ENCODE assay signal across 17 cellular contexts in genomic region chr22:26852176-26852575, GRCh38.
A peak's percentile ranks its signal among the peaks of the same experiment; 100 is the strongest.
DNase-seq lines count a peak whose midpoint lies in the region; ATAC-seq and TF ChIP-seq lines count a peak whose summit lies in the region.
"Had no signal": no experiment of that assay in that cellular context is flagged by ENCODE, and none has a peak within 500 bp of the region (broad histone marks: within the 10 kb centered on the region; RNA-seq: fewer than 3 reads in every experiment).

No MANE protein-coding gene starts in this region.

- no peak overlapping the region for H3K4ac ChIP-seq in trophoblast cell (ENCODE audit: low read depth, low read length)

- H4K12ac ChIP-seq in trophoblast cell (ENCODE audit: low read depth, low read length), result no peak overlapping the region

- H2AFZ ChIP-seq in HCT116 (ENCODE audit: low read depth, low read length, poor library complexity, severe bottlenecking), result no peak overlapping the region
- H2AFZ ChIP-seq in trophoblast cell (ENCODE audit: insufficient read depth, low read length, poor library complexity), result no peak overlapping the region

- TF ChIP-seq CTCF in HCT116 (IDR thresholded peaks at IDR 0.05 in 2 of 3, conservative IDR thresholded peaks at IDR 0.05 in 1 of 3; ENCODE audit: borderline replicate concordance in 1 of 3, insufficient read depth in 1 of 3, low read depth in 2 of 3, low read length in 2 of 3), result no peak
- TF ChIP-seq CTCF in mesothelial cell of epicardium (IDR thresholded peaks at IDR 0.05; ENCODE audit: unreplicated experiment), result no peak
- no peak for TF ChIP-seq CTCF in GM10266 (IDR thresholded peaks at IDR 0.05; ENCODE audit: control insufficient read depth, insufficient read depth, low read depth, missing control alignments)

- H3K36me3 Mint-ChIP-seq in mesothelial cell of epicardium, result no peaks in the 10 kb centered on the region

- H3K9me3 ChIP-seq in HCT116 (ENCODE audit: control insufficient read depth in 1 of 2, insufficient read depth in 1 of 2, low read depth in 1 of 2, low read length in 2 of 2) (no peaks in the 10 kb centered on the region), trophoblast cell (ENCODE audit: insufficient read depth, low read depth, low read length) (no peaks in the 10 kb centered on the region)
- H3K9me3 ChIP-seq: left ventricle myocardium inferior had no signal

- no peak overlapping the region for H3K27ac Mint-ChIP-seq in mesothelial cell of epicardium
- H3K27ac Mint-ChIP-seq: naive thymus-derived CD8-positive, alpha-beta T cell; T-helper 1 cell treated with Interleukin-12 subunit alpha and Interleukin-12 subunit beta and Interleukin-4 antibody, amounts not matched to agents 30 μg/mL and 1 μg/mL, for 36 hours had no signal

- ATAC-seq in HCT116, result no peak
- ATAC-seq: activated CD4-positive, CD25-positive, alpha-beta regulatory T cell treated with anti-CD3 and anti-CD28 coated beads, Interleukin-2, amount 50 U/mL, for 24 hours; naive thymus-derived CD8-positive, alpha-beta T cell had no signal

- no peaks in the 10 kb centered on the region for H3K79me2 ChIP-seq in HCT116 (ENCODE audit: insufficient read depth, low read length)
- no peaks in the 10 kb centered on the region for H3K79me2 ChIP-seq in trophoblast cell (ENCODE audit: control insufficient read depth, insufficient read depth, low read length, poor library complexity)

- H3K4me2 ChIP-seq in HCT116 (ENCODE audit: low read length) (no peak overlapping the region), trophoblast cell (ENCODE audit: low read length) (no peak overlapping the region)

- BruUV-seq in HCT116 (replicated peaks; lab: Mats Ljungman, UMichigan), result no TSS peak

- intact Hi-C loops in HCT116 (cut with micrococcal nuclease), result no loop called here

- H2BK12ac ChIP-seq in trophoblast cell (ENCODE audit: low read length), result no peak overlapping the region

- no peak overlapping the region for H3K18ac ChIP-seq in trophoblast cell (ENCODE audit: low read length)

- no peak overlapping the region for H3K14ac ChIP-seq in trophoblast cell (ENCODE audit: low read length)

- POLR2A ChIA-PET in HCT116 (lab: Charles Lee), result no interaction called here

- RAD21 ChIA-PET in HCT116 (lab: Charles Lee; ENCODE audit: low non-redundant PET in 1 of 2, low total read pairs in 2 of 2, uncharacterized antibody in 2 of 2, unreplicated experiment in 2 of 2), result no interaction called here

- H3K9ac ChIP-seq in HCT116 (ENCODE audit: low read length) (no peak overlapping the region), trophoblast cell (ENCODE audit: low read length) (no peak overlapping the region)

- no CpG with 5 or more reads among the region's 6 CpGs for WGBS in trophoblast cell (ENCODE audit: extremely low coverage, insufficient coverage, insufficient read length)

- H3K36me3 ChIP-seq in HCT116 (ENCODE audit: control insufficient read depth in 1 of 2, insufficient read depth in 2 of 2, low read length in 2 of 2) (no peaks in the 10 kb centered on the region), trophoblast cell (ENCODE audit: control insufficient read depth in 1 of 2, insufficient read depth in 2 of 2, low read length in 2 of 2) (no peaks in the 10 kb centered on the region)
- H3K36me3 ChIP-seq: left ventricle myocardium inferior had no signal

- no peak overlapping the region for H3K4me3 ChIP-seq in HCT116 (replicated peaks in 1 of 2; ENCODE audit: low read depth in 1 of 2, low read length in 2 of 2)
- no peak overlapping the region for H3K4me3 ChIP-seq in trophoblast cell (ENCODE audit: low read depth, low read length)
- H3K4me3 ChIP-seq: left ventricle myocardium inferior had no signal

- peaks cover 68% of the 10 kb centered on the region for H3K27me3 Mint-ChIP-seq in mesothelial cell of epicardium (ENCODE audit: low read depth)
- H3K27me3 Mint-ChIP-seq: naive thymus-derived CD8-positive, alpha-beta T cell had no signal

- TF ChIP-seq POLR2A in HCT116 (IDR thresholded peaks at IDR 0.05; ENCODE audit: borderline replicate concordance, extremely low read depth, insufficient read depth, insufficient read length), result no peak

- no peak overlapping the region for H3K4me3 Mint-ChIP-seq in mesothelial cell of epicardium
- H3K4me3 Mint-ChIP-seq: naive thymus-derived CD8-positive, alpha-beta T cell; T-helper 1 cell treated with Interleukin-12 subunit alpha and Interleukin-12 subunit beta and Interleukin-4 antibody, amounts not matched to agents 30 μg/mL and 1 μg/mL, for 36 hours had no signal

- no peak overlapping the region for H4K8ac ChIP-seq in trophoblast cell (ENCODE audit: low read depth, low read length)

- no peak for TF ChIP-seq RAD21 in HCT116 (IDR thresholded peaks at IDR 0.05; ENCODE audit: low read depth)

- peaks cover 3% of the 10 kb centered on the region for H3K4me1 Mint-ChIP-seq in mesothelial cell of epicardium

- CTCF ChIA-PET in HCT116 (lab: Charles Lee), result no interaction called here

- H4K20me1 ChIP-seq in HCT116 (ENCODE audit: insufficient read depth), result no peaks in the 10 kb centered on the region

- H4K91ac ChIP-seq in trophoblast cell (ENCODE audit: low read depth, low read length), result no peak overlapping the region

- no peak for DNase-seq in HCT116 (ENCODE audit: low read depth, low spot score)
- peak; percentile 53 for DNase-seq in iPS DF 4.7 (ENCODE audit: extremely low read depth, low spot score)
- no peak for DNase-seq in trophoblast cell
- no peak for DNase-seq in NCI-H2196 (lab: John Stamatoyannopoulos, UW; ENCODE audit: unreplicated experiment)
- DNase-seq in mesothelial cell of epicardium (ENCODE audit: low spot score in 2 of 2, unreplicated experiment in 2 of 2), result no peak
- no peak for DNase-seq in GM10266 (ENCODE audit: extremely low spot score)
- DNase-seq: activated CD8-positive, alpha-beta memory T cell treated with anti-CD3 and anti-CD28 coated beads, Interleukin-2, amount 50 U/mL, for 4 hours; activated naive CD4-positive, alpha-beta T cell treated with Interleukin-2 at 50 U/mL for 16 hours; left ventricle myocardium inferior; naive thymus-derived CD8-positive, alpha-beta T cell; NCI-H1048; stimulated activated CD4-positive, alpha-beta T cell treated with anti-CD3 and anti-CD28 coated beads, Interleukin-2, amount 100 ng/mL, for 24 hours; substantia nigra had no signal

- H2BK120ac ChIP-seq in trophoblast cell (ENCODE audit: insufficient read depth, low read length, poor library complexity), result no peak overlapping the region

- H3K9me3 Mint-ChIP-seq in mesothelial cell of epicardium, result no peaks in the 10 kb centered on the region
- H3K9me3 Mint-ChIP-seq: naive thymus-derived CD8-positive, alpha-beta T cell; T-helper 1 cell treated with Interleukin-12 subunit alpha and Interleukin-12 subunit beta and Interleukin-4 antibody, amounts not matched to agents 30 μg/mL and 1 μg/mL, for 36 hours had no signal

- no peaks in the 10 kb centered on the region for H3K79me1 ChIP-seq in trophoblast cell (ENCODE audit: low read length)

- no peak overlapping the region for H2BK5ac ChIP-seq in trophoblast cell (ENCODE audit: low read depth, low read length, poor library complexity)

- H3K27me3 ChIP-seq in HCT116 (ENCODE audit: insufficient read depth, low read length), result peaks cover 73% of the 10 kb centered on the region
- H3K27me3 ChIP-seq in trophoblast cell (ENCODE audit: insufficient read depth, low read length), result no peaks in the 10 kb centered on the region

- no peaks in the 10 kb centered on the region for H3K4me1 ChIP-seq in HCT116 (ENCODE audit: control insufficient read depth in 1 of 2, insufficient read depth in 2 of 2, low read length in 2 of 2)
- H3K4me1 ChIP-seq in trophoblast cell (ENCODE audit: control insufficient read depth in 1 of 2, insufficient read depth in 2 of 2, low read length in 2 of 2), result no peaks in the 10 kb centered on the region
- H3K4me1 ChIP-seq: left ventricle myocardium inferior had no signal

- H3K23ac ChIP-seq in trophoblast cell (ENCODE audit: low read length), result peak overlapping the region; percentile 70

- no peaks in the 10 kb centered on the region for H3K9me2 ChIP-seq in HCT116 (ENCODE audit: insufficient read depth)

- no peak overlapping the region for H2AK5ac ChIP-seq in trophoblast cell (ENCODE audit: low read length)

- no peak overlapping the region for H3K27ac ChIP-seq in HCT116 (ENCODE audit: low read depth, low read length)
- H3K27ac ChIP-seq in trophoblast cell (ENCODE audit: low read depth, low read length), result no peak overlapping the region
- H3K27ac ChIP-seq: C4-2B, left ventricle myocardium inferior had no signal

TF ChIP-seq in HCT116, 20 proteins besides CTCF, POLR2A, EP300 and RAD21 (continues in another document):
- TF ChIP-seq EZH2 (IDR thresholded peaks at IDR 0.05), result no peak
- TF ChIP-seq FOSL1 (IDR thresholded peaks at IDR 0.05; ENCODE audit: low read depth), result no peak
- no peak for TF ChIP-seq SP1 (IDR thresholded peaks at IDR 0.05; ENCODE audit: low read depth)

TF ChIP-seq in PFSK-1, 5 proteins besides CTCF, POLR2A, EP300 and RAD21:
- TF ChIP-seq FOXP2 (optimal IDR thresholded peaks at IDR 0.05; ENCODE audit: borderline replicate concordance, extremely low read depth, extremely low read length, insufficient read depth) (no peak), REST (IDR thresholded peaks at IDR 0.05; ENCODE audit: insufficient read depth in 1 of 2, low read depth in 2 of 2, low read length in 2 of 2) (peak; percentile 80 to 93)
